ENCODE assay signal across 26 cellular contexts in genomic region chr11:105227363-105227762, GRCh38.
"Had no signal": no experiment of that assay in that cellular context is flagged by ENCODE, and none has a peak within 500 bp of the region (broad histone marks: within the 10 kb centered on the region; RNA-seq: fewer than 3 reads in every experiment).

No MANE protein-coding gene starts in this region.

- H3K27ac ChIP-seq: ascending aorta, brain microvascular endothelial cell, right atrium auricular region, stomach, thyroid gland, upper lobe of left lung, WERI-Rb-1 had no signal

- H3K27me3 ChIP-seq: ascending aorta, brain microvascular endothelial cell, right atrium auricular region, stomach, thyroid gland, upper lobe of left lung had no signal

- H3K4me3 ChIP-seq: ascending aorta, right atrium auricular region, smooth muscle cell, stomach, thyroid gland, upper lobe of left lung had no signal

- H3K36me3 ChIP-seq: ascending aorta, brain microvascular endothelial cell, right atrium auricular region, stomach, thyroid gland, upper lobe of left lung, WERI-Rb-1 had no signal

- ATAC-seq: activated CD4-positive, CD25-positive, alpha-beta regulatory T cell treated with anti-CD3 and anti-CD28 coated beads, Interleukin-2, amount 50 U/mL, for 24 hours; esophagus mucosa; left colon; naive thymus-derived CD4-positive, alpha-beta T cell; stimulated activated naive B cell treated with anti-CD40 and anti-IgM and Interleukin-4, amounts not matched to agents 10 μg/mL and 1 μg/mL and 100 μg/mL, for 72 hours had no signal

- H3K9me3 ChIP-seq: ascending aorta, right atrium auricular region, stomach, thyroid gland, upper lobe of left lung had no signal

- DNase-seq: activated CD4-positive, alpha-beta T cell treated with anti-CD3 and anti-CD28 coated beads for 48 hours; activated CD4-positive, alpha-beta T cell treated with anti-CD3 and anti-CD28 coated beads, Interleukin-2, amount 50 U/mL, for 48 hours; activated CD8-positive, alpha-beta memory T cell treated with anti-CD3 and anti-CD28 coated beads for 24 hours; activated gamma-delta T cell; activated naive CD4-positive, alpha-beta T cell treated with anti-CD3 and anti-CD28 coated beads, Interleukin-2, amount 10 ng/mL, durations not matched to agents 7 days and 5 days; activated naive CD8-positive, alpha-beta T cell treated with anti-CD3 and anti-CD28 coated beads, Interleukin-2, amount 10 ng/mL, durations not matched to agents 7 days and 5 days; brain microvascular endothelial cell; central memory CD4-positive, alpha-beta T cell; endodermal cell; head of caudate nucleus; hippocampal formation; kidney; left colon; mammary epithelial cell; naive thymus-derived CD4-positive, alpha-beta T cell; stimulated activated CD4-positive, alpha-beta T cell treated with anti-CD3 and anti-CD28 coated beads, Interleukin-1b, Interleukin-23, amount 100 ng/mL, for 48 hours; stimulated activated naive B cell treated with anti-CD40 and anti-IgM and Interleukin-4, amounts not matched to agents 10 μg/mL and 1 μg/mL and 100 μg/mL, for 72 hours; stomach; thyroid gland; upper lobe of left lung; WERI-Rb-1 had no signal

- H3K4me2 ChIP-seq: smooth muscle cell had no signal

- H3K4me1 ChIP-seq: ascending aorta, right atrium auricular region, stomach, upper lobe of left lung had no signal
